In genomic region chr4:764405-765169, GRCh38 we compare ENCODE assay signal across 1 cellular context.
TF ChIP-seq lines count a peak whose summit lies in the region.

No MANE protein-coding gene starts in this region.

TF ChIP-seq in K562, 482 proteins besides CTCF, POLR2A, EP300 and RAD21 (continued from another document):
- TF ChIP-seq, protein P1, sequence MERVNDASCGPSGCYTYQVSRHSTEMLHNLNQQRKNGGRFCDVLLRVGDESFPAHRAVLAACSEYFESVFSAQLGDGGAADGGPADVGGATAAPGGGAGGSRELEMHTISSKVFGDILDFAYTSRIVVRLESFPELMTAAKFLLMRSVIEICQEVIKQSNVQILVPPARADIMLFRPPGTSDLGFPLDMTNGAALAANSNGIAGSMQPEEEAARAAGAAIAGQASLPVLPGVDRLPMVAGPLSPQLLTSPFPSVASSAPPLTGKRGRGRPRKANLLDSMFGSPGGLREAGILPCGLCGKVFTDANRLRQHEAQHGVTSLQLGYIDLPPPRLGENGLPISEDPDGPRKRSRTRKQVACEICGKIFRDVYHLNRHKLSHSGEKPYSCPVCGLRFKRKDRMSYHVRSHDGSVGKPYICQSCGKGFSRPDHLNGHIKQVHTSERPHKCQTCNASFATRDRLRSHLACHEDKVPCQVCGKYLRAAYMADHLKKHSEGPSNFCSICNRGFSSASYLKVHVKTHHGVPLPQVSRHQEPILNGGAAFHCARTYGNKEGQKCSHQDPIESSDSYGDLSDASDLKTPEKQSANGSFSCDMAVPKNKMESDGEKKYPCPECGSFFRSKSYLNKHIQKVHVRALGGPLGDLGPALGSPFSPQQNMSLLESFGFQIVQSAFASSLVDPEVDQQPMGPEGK (CRISPR knock-in tag; IDR thresholded peaks at IDR 0.05; ENCODE audit: borderline replicate concordance), result no peak
- no peak for TF ChIP-seq NR2C2 (CRISPR knock-in tag; IDR thresholded peaks at IDR 0.05)
- TF ChIP-seq NR2C2 (tag; IDR thresholded peaks at IDR 0.05), result no peak
- no peak for TF ChIP-seq DMBX1 (CRISPR knock-in tag; IDR thresholded peaks at IDR 0.05; ENCODE audit: borderline replicate concordance)
- TF ChIP-seq EWSR1 (IDR thresholded peaks at IDR 0.05; ENCODE audit: borderline replicate concordance, low read depth, partially characterized antibody), result no peak
- no peak for TF ChIP-seq FOXK1 (CRISPR knock-in tag; IDR thresholded peaks at IDR 0.05; ENCODE audit: borderline replicate concordance)
- TF ChIP-seq USF1 (CRISPR knock-in tag; IDR thresholded peaks at IDR 0.05), result no peak
- TF ChIP-seq HDAC8 (tag; IDR thresholded peaks at IDR 0.05), result no peak
- TF ChIP-seq CBX1 (IDR thresholded peaks at IDR 0.05; ENCODE audit: low read depth), result no peak
- TF ChIP-seq FUS (optimal IDR thresholded peaks at IDR 0.05; ENCODE audit: low read depth, low read length), result no peak
- no peak for TF ChIP-seq NFE2L1 (tag; IDR thresholded peaks at IDR 0.05; ENCODE audit: borderline replicate concordance, low read depth)
- TF ChIP-seq SUPT5H (IDR thresholded peaks at IDR 0.05), result peak; percentile 36; the same call in 1 of the 2 replicates
- peak; percentile 24 for TF ChIP-seq KDM5B (IDR thresholded peaks at IDR 0.05; ENCODE audit: insufficient replicate concordance, low read depth, low read length)
- TF ChIP-seq SPI1 (IDR thresholded peaks at IDR 0.05; ENCODE audit: borderline replicate concordance, low read depth, low read length), result no peak
- TF ChIP-seq TEAD2 (tag; IDR thresholded peaks at IDR 0.05), result no peak
- no peak for TF ChIP-seq MAFG (tag; conservative IDR thresholded peaks at IDR 0.05)
- TF ChIP-seq, protein P2, sequence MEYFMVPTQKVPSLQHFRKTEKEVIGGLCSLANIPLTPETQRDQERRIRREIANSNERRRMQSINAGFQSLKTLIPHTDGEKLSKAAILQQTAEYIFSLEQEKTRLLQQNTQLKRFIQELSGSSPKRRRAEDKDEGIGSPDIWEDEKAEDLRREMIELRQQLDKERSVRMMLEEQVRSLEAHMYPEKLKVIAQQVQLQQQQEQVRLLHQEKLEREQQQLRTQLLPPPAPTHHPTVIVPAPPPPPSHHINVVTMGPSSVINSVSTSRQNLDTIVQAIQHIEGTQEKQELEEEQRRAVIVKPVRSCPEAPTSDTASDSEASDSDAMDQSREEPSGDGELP (CRISPR knock-in tag; IDR thresholded peaks at IDR 0.05; ENCODE audit: borderline replicate concordance), result peak; percentile 4; the same call in 1 of the 2 replicates
- no peak for TF ChIP-seq XRCC5 (IDR thresholded peaks at IDR 0.05; ENCODE audit: low read depth, low read length)
- TF ChIP-seq ZNF140 (CRISPR knock-in tag; IDR thresholded peaks at IDR 0.05), result no peak
- no peak for TF ChIP-seq RBM34 (IDR thresholded peaks at IDR 0.05; ENCODE audit: borderline replicate concordance, insufficient read depth, low read length)
- TF ChIP-seq, protein P3, sequence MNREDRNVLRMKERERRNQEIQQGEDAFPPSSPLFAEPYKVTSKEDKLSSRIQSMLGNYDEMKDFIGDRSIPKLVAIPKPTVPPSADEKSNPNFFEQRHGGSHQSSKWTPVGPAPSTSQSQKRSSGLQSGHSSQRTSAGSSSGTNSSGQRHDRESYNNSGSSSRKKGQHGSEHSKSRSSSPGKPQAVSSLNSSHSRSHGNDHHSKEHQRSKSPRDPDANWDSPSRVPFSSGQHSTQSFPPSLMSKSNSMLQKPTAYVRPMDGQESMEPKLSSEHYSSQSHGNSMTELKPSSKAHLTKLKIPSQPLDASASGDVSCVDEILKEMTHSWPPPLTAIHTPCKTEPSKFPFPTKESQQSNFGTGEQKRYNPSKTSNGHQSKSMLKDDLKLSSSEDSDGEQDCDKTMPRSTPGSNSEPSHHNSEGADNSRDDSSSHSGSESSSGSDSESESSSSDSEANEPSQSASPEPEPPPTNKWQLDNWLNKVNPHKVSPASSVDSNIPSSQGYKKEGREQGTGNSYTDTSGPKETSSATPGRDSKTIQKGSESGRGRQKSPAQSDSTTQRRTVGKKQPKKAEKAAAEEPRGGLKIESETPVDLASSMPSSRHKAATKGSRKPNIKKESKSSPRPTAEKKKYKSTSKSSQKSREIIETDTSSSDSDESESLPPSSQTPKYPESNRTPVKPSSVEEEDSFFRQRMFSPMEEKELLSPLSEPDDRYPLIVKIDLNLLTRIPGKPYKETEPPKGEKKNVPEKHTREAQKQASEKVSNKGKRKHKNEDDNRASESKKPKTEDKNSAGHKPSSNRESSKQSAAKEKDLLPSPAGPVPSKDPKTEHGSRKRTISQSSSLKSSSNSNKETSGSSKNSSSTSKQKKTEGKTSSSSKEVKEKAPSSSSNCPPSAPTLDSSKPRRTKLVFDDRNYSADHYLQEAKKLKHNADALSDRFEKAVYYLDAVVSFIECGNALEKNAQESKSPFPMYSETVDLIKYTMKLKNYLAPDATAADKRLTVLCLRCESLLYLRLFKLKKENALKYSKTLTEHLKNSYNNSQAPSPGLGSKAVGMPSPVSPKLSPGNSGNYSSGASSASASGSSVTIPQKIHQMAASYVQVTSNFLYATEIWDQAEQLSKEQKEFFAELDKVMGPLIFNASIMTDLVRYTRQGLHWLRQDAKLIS (CRISPR knock-in tag; IDR thresholded peaks at IDR 0.05), result no peak
- TF ChIP-seq CAMTA2 (CRISPR knock-in tag; conservative IDR thresholded peaks at IDR 0.05), result no peak
- no peak for TF ChIP-seq SIN3A (IDR thresholded peaks at IDR 0.05; ENCODE audit: borderline replicate concordance in 2 of 2, control insufficient read depth in 1 of 2, low read depth in 2 of 2, low read length in 2 of 2)
- no peak for TF ChIP-seq ZSCAN29 (IDR thresholded peaks at IDR 0.05)
- 0 out of 2 replicates have a peak, but pooled peaks have one; percentile 17 for TF ChIP-seq THAP12 (CRISPR knock-in tag; IDR thresholded peaks at IDR 0.05)
- no peak for TF ChIP-seq CBX8 (IDR thresholded peaks at IDR 0.05; ENCODE audit: borderline replicate concordance, extremely low read depth, low read depth, low read length, poor library complexity, severe bottlenecking)
- TF ChIP-seq RHOXF2B (CRISPR knock-in tag; conservative IDR thresholded peaks at IDR 0.05), result 0 out of 2 replicates have a peak, but pooled peaks have one; percentile 47
- TF ChIP-seq, protein P4, sequence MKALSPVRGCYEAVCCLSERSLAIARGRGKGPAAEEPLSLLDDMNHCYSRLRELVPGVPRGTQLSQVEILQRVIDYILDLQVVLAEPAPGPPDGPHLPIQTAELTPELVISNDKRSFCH (CRISPR knock-in tag; IDR thresholded peaks at IDR 0.05), result no peak
- TF ChIP-seq, protein P4 (tag; IDR thresholded peaks at IDR 0.05), result no peak
- TF ChIP-seq SOX6 (IDR thresholded peaks at IDR 0.05), result peak; percentile 45
- no peak for TF ChIP-seq TAF9B (IDR thresholded peaks at IDR 0.05; ENCODE audit: partially characterized antibody)
- TF ChIP-seq C11orf30 (IDR thresholded peaks at IDR 0.05; ENCODE audit: low read depth), result no peak
- TF ChIP-seq ASH1L (IDR thresholded peaks at IDR 0.05; ENCODE audit: borderline replicate concordance, low read depth, partially characterized antibody), result no peak
- no peak for TF ChIP-seq ZBTB1 (CRISPR knock-in tag; IDR thresholded peaks at IDR 0.05; ENCODE audit: borderline replicate concordance, low read depth)
- peak; percentile 12; the same call in 1 of the 2 replicates for TF ChIP-seq MYNN (IDR thresholded peaks at IDR 0.05)
- TF ChIP-seq MYNN (CRISPR knock-in tag; IDR thresholded peaks at IDR 0.05), result no peak
- no peak for TF ChIP-seq ERF (CRISPR knock-in tag; IDR thresholded peaks at IDR 0.05)
- TF ChIP-seq MEIS2 (IDR thresholded peaks at IDR 0.05; ENCODE audit: partially characterized antibody), result peak; percentile 9
- TF ChIP-seq ZHX1 (conservative IDR thresholded peaks at IDR 0.05; ENCODE audit: low read length), result no peak
- TF ChIP-seq KDM1A (IDR thresholded peaks at IDR 0.05), result no peak
- no peak for TF ChIP-seq ZNF354B (CRISPR knock-in tag; IDR thresholded peaks at IDR 0.05)
- no peak for TF ChIP-seq YBX1 (IDR thresholded peaks at IDR 0.05)
- TF ChIP-seq NFYB (IDR thresholded peaks at IDR 0.05; ENCODE audit: extremely low read depth, insufficient read length), result no peak
- no peak for TF ChIP-seq FOXA1 (IDR thresholded peaks at IDR 0.05; ENCODE audit: borderline replicate concordance)
